6 cellular contexts compared by ENCODE assay signal in genomic region chr7:131655447-131655846, GRCh38.
"Had no signal": no experiment of that assay in that cellular context is flagged by ENCODE, and none has a peak within 500 bp of the region (broad histone marks: within the 10 kb centered on the region; RNA-seq: fewer than 3 reads in every experiment).

No MANE protein-coding gene starts in this region.

- H3K4me3 ChIP-seq: breast epithelium, MG63 had no signal

- H3K27me3 ChIP-seq: breast epithelium, MG63 had no signal

- DNase-seq: activated CD8-positive, alpha-beta memory T cell treated with anti-CD3 and anti-CD28 coated beads, Interleukin-2, amount 10 ng/mL, durations not matched to agents 7 days and 5 days; MG63; NCI-H1436; SIG-M5; T-helper 9 cell had no signal

- H3K36me3 ChIP-seq: breast epithelium, MG63 had no signal

- H3K4me1 ChIP-seq: breast epithelium had no signal

- H3K27ac ChIP-seq: breast epithelium had no signal

- H3K9me3 ChIP-seq: breast epithelium, MG63 had no signal
